1 cellular context compared by ENCODE assay signal in the genomic region with DNA sequence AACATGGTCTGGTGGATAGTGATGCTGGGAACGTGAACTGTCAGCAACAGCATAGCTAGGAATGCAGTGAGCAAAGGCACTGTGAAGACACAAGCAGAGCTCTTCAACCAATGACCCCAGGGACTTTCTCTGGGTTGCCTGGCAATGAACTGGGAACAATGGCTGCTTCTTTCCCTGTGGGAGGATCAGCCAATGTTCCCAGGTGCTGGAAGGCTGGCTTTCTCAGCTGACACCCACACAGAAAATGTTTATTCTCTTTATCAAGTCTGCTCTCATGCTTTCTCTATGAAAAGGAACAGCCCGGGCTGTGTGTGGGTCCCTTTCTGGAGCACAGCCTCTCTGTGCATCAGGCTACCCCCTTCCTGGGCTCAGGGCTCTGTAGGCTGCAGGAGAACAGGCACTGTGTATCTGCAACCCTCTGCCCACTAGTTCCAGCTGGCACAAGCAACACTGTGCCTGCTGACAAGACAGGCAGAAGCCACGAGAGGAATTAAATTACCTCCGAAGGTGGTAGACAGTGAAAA.
TF ChIP-seq lines count a peak whose summit lies in the region.

No MANE protein-coding gene starts in this region.

TF ChIP-seq in WTC11, 78 proteins besides CTCF, POLR2A, EP300 and RAD21:
- TF ChIP-seq TEAD1 (CRISPR knock-in tag; IDR thresholded peaks at IDR 0.05) (no peak), TCF7 (CRISPR knock-in tag; IDR thresholded peaks at IDR 0.05; ENCODE audit: low read depth) (no peak), PREB (CRISPR knock-in tag; IDR thresholded peaks at IDR 0.05; ENCODE audit: borderline replicate concordance) (no peak), SP1 (CRISPR knock-in tag; conservative IDR thresholded peaks at IDR 0.05) (no peak), ELF4 (CRISPR knock-in tag; IDR thresholded peaks at IDR 0.05; ENCODE audit: low read depth) (no peak), ZNF219 (CRISPR knock-in tag; IDR thresholded peaks at IDR 0.05; ENCODE audit: borderline replicate concordance) (no peak), HMGA2 (CRISPR knock-in tag; IDR thresholded peaks at IDR 0.05) (no peak), KAT7 (CRISPR knock-in tag; IDR thresholded peaks at IDR 0.05; ENCODE audit: borderline replicate concordance) (no peak), NR2C2 (CRISPR knock-in tag; IDR thresholded peaks at IDR 0.05) (no peak), JUN (CRISPR knock-in tag; IDR thresholded peaks at IDR 0.05) (no peak), GRHL2 (CRISPR knock-in tag; IDR thresholded peaks at IDR 0.05; ENCODE audit: insufficient replicate concordance, severe bottlenecking) (no peak), ZMAT4 (CRISPR knock-in tag; IDR thresholded peaks at IDR 0.05) (no peak), RELA (CRISPR knock-in tag; IDR thresholded peaks at IDR 0.05; ENCODE audit: borderline replicate concordance) (no peak), ESRRA (CRISPR knock-in tag; IDR thresholded peaks at IDR 0.05; ENCODE audit: borderline replicate concordance) (no peak)
- TF ChIP-seq, protein P1, sequence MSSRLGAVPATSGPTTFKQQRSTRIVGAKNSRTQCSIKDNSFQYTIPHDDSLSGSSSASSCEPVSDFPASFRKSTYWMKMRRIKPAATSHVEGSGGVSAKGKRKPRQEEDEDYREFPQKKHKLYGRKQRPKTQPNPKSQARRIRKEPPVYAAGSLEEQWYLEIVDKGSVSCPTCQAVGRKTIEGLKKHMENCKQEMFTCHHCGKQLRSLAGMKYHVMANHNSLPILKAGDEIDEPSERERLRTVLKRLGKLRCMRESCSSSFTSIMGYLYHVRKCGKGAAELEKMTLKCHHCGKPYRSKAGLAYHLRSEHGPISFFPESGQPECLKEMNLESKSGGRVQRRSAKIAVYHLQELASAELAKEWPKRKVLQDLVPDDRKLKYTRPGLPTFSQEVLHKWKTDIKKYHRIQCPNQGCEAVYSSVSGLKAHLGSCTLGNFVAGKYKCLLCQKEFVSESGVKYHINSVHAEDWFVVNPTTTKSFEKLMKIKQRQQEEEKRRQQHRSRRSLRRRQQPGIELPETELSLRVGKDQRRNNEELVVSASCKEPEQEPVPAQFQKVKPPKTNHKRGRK (CRISPR knock-in tag; IDR thresholded peaks at IDR 0.05; ENCODE audit: borderline replicate concordance): no peak
- TF ChIP-seq, protein P2, sequence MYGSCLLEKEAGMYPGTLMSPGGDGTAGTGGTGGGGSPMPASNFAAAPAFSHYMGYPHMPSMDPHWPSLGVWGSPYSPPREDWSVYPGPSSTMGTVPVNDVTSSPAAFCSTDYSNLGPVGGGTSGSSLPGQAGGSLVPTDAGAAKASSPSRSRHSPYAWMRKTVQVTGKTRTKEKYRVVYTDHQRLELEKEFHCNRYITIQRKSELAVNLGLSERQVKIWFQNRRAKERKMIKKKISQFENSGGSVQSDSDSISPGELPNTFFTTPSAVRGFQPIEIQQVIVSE (CRISPR knock-in tag; IDR thresholded peaks at IDR 0.05; ENCODE audit: borderline replicate concordance): no peak
- TF ChIP-seq, protein P3, sequence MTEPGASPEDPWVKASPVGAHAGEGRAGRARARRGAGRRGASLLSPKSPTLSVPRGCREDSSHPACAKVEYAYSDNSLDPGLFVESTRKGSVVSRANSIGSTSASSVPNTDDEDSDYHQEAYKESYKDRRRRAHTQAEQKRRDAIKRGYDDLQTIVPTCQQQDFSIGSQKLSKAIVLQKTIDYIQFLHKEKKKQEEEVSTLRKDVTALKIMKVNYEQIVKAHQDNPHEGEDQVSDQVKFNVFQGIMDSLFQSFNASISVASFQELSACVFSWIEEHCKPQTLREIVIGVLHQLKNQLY (CRISPR knock-in tag; IDR thresholded peaks at IDR 0.05): no peak
- TF ChIP-seq, protein P4, sequence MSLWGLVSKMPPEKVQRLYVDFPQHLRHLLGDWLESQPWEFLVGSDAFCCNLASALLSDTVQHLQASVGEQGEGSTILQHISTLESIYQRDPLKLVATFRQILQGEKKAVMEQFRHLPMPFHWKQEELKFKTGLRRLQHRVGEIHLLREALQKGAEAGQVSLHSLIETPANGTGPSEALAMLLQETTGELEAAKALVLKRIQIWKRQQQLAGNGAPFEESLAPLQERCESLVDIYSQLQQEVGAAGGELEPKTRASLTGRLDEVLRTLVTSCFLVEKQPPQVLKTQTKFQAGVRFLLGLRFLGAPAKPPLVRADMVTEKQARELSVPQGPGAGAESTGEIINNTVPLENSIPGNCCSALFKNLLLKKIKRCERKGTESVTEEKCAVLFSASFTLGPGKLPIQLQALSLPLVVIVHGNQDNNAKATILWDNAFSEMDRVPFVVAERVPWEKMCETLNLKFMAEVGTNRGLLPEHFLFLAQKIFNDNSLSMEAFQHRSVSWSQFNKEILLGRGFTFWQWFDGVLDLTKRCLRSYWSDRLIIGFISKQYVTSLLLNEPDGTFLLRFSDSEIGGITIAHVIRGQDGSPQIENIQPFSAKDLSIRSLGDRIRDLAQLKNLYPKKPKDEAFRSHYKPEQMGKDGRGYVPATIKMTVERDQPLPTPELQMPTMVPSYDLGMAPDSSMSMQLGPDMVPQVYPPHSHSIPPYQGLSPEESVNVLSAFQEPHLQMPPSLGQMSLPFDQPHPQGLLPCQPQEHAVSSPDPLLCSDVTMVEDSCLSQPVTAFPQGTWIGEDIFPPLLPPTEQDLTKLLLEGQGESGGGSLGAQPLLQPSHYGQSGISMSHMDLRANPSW (CRISPR knock-in tag; conservative IDR thresholded peaks at IDR 0.05; ENCODE audit: low read depth): no peak
